ENCODE assay signal across 7 cellular contexts in genomic region chr19:9917322-9917721, GRCh38. TPM values are rescaled to one million over a fixed set of nuclear protein-coding genes. Genes with fewer than 3 reads are reported as not detected.
DNase-seq lines count a peak whose midpoint lies in the region; ATAC-seq, FAIRE-seq and TF ChIP-seq lines count a peak whose summit lies in the region.

No MANE protein-coding gene starts in this region.

- FAIRE-seq in H54 (lab: Jason Lieb, UNC): peak; percentile 68

- TF ChIP-seq CTCF in brain microvascular endothelial cell (IDR thresholded peaks at IDR 0.05; ENCODE audit: low read depth, low read length, missing control alignments): no peak

- in situ Hi-C loops in brain microvascular endothelial cell (cut with HindIII; ENCODE audit: low pct_ligation_motif_present, low sequenced_read_pairs): no loop called here

- H3K4me3 ChIP-seq in brain microvascular endothelial cell (ENCODE audit: low read depth, low read length): no peak overlapping the region

- ATAC-seq in GM18858 (IDR thresholded peaks at IDR 0.05; ENCODE audit: unreplicated experiment) (no peak), GM18867 (IDR thresholded peaks at IDR 0.05; ENCODE audit: unreplicated experiment) (no peak)

- TF ChIP-seq POLR2A in H54 (IDR thresholded peaks at IDR 0.05; ENCODE audit: low read depth, low read length): no peak

- DNase-seq in H54 (ENCODE audit: insufficient read length, low spot score) (peak; percentile 93), NCI-H446 treated with DMSO at 0.1 percent for 48 hours (lab: John Stamatoyannopoulos, UW) (peak; percentile 32), brain microvascular endothelial cell (peak; percentile 66), lung microvascular endothelial cell (ENCODE audit: low read depth in 2 of 2) (peak; percentile 54 to 67)
- no peak for DNase-seq in central memory CD4-positive, alpha-beta T cell

- H3K36me3 ChIP-seq in brain microvascular endothelial cell (replicated peaks): no peaks in the 10 kb centered on the region

- peaks cover 5% of the 10 kb centered on the region for H3K27me3 ChIP-seq in brain microvascular endothelial cell (replicated peaks)

- no peak overlapping the region for H3K27ac ChIP-seq in brain microvascular endothelial cell

RNA-seq across cellular contexts. Expression of gene OLFM2, which starts 19.0 kb away (rescaled TPM):
- total RNA-seq in lung microvascular endothelial cell: 0.65 and 0.79 TPM in 2 replicates
